ENCODE assay signal across 13 cellular contexts in the genomic region with DNA sequence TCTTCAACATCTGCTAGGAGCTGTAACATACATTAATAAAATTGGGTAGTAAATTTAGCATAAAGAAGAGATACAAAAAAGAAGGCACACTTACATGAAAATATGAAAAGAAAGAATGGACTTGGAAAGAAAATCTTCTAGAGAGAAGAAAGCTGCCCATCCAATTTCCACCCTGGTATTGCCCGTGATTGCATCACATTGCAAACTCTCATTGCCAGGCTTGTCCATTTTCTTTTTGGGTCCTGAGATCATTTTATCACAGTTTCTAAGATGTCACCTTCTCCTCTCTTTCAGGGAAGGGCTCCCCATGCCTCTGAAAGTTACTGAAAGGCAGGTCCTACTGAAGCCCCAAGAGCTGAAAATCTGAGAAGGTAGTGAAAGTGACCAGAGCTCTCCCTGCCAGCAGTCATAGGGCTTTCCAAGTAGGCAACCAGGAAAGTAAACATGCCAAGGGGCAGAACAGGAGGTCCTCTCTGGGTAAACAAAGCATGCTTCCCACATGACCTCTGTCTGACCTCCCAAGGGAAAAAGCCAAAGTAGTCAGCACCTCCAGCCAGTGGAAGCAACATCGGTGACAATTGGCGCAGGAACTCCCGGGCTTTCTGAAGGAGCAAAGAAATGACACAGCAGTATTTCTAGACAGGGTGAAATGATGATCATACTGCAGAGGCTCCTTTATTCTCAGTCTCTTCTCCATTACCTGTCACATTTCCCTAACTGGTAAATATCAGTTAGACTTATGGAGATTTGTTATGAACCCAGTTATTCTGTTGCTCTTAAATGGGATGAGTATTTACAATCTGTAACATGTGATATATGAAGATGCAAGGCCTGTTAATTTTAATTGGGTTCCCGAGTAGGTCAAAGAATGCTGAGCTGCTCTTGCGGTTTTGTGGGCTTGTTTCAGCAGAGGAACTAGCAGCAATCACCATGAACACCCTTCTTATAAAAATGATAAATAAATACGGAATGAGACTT.
DNase-seq lines count a peak whose midpoint lies in the region; ATAC-seq and TF ChIP-seq lines count a peak whose summit lies in the region.
"Had no signal": no experiment of that assay in that cellular context is flagged by ENCODE, and none has a peak within 500 bp of the region (broad histone marks: within the 10 kb centered on the region; RNA-seq: fewer than 3 reads in every experiment).

No MANE protein-coding gene starts in this region.

- TF ChIP-seq POLR2A in right lobe of liver (IDR thresholded peaks at IDR 0.05): peak; percentile 13

- TF ChIP-seq CTCF in SK-N-SH (IDR thresholded peaks at IDR 0.05): no peak
- no peak for TF ChIP-seq CTCF in astrocyte of the cerebellum (IDR thresholded peaks at IDR 0.05; ENCODE audit: low read depth, low read length, missing control alignments)
- TF ChIP-seq CTCF in right lobe of liver (IDR thresholded peaks at IDR 0.05): no peak

- no peak overlapping the region for H3K9ac ChIP-seq in SK-N-SH

- no peak overlapping the region for H3K4me3 ChIP-seq in SK-N-SH (ENCODE audit: low read depth in 2 of 2, low read length in 1 of 2)
- no peak overlapping the region for H3K4me3 ChIP-seq in astrocyte of the cerebellum (ENCODE audit: low read depth, low read length)
- peak overlapping the region; percentile 9 to 51 (median 45) for H3K4me3 ChIP-seq in right lobe of liver
- H3K4me3 ChIP-seq: upper lobe of left lung had no signal

- H3K27ac ChIP-seq in SK-N-SH (ENCODE audit: low read depth in 2 of 2, low read length in 1 of 2): no peak overlapping the region
- H3K27ac ChIP-seq in right lobe of liver: peak overlapping the region in 2 of 3 donors; percentile 73 to 80
- H3K27ac ChIP-seq: upper lobe of left lung had no signal

- CTCF ChIA-PET in SK-N-SH (lab: Yijun Ruan, JAX): no interaction called here

- DNase-seq in SK-N-SH (no peak), astrocyte of the cerebellum (ENCODE audit: low read depth) (peak; percentile 76), right lobe of liver (peak; percentile 38 to 91 (median 82)), SK-N-DZ (ENCODE audit: low spot score) (no peak), NCI-H748 treated with DMSO at 0.1 percent for 48 hours (lab: John Stamatoyannopoulos, UW) (no peak), NCI-H1048 (lab: John Stamatoyannopoulos, UW) (no peak)
- no peak for DNase-seq in activated naive CD4-positive, alpha-beta T cell treated with anti-CD3 and anti-CD28 coated beads, Interleukin-2, amount 50 U/mL, for 16 hours
- DNase-seq: glutamatergic neuron, MV-4-11, naive B cell, SHP77 treated with DMSO at 0.1 percent for 48 hours had no signal

- no peaks in the 10 kb centered on the region for H4K20me1 ChIP-seq in SK-N-SH (ENCODE audit: insufficient read depth)

- TF ChIP-seq EP300 in SK-N-SH (IDR thresholded peaks at IDR 0.05; ENCODE audit: borderline replicate concordance in 1 of 2, low read depth in 1 of 2, low read length in 1 of 2): no peak

- peak; percentile 26; the same call in 1 of the 3 replicates for ATAC-seq in SK-N-SH treated with all-trans-retinoic acid at 6 μM for 48 hours
- peak; percentile 78 to 90 (median 82) for ATAC-seq in right lobe of liver

- POLR2A ChIA-PET in SK-N-SH (lab: Yijun Ruan, JAX): no interaction called here

- in situ Hi-C loops in astrocyte of the cerebellum (cut with HindIII; ENCODE audit: low sequenced_read_pairs): no loop called here

- TF ChIP-seq RAD21 in SK-N-SH (IDR thresholded peaks at IDR 0.05; ENCODE audit: low read length): no peak

- peaks cover 12 to 21% of the 10 kb centered on the region in 2 experiments; a peak in 3 of 4 replicates for H3K4me1 ChIP-seq in SK-N-SH (ENCODE audit: control insufficient read depth in 1 of 2, insufficient read depth in 2 of 2, low read depth in 1 of 2, low read length in 1 of 2)
- peaks cover 0 to 27% (median 13%) of the 10 kb centered on the region in 4 donors for H3K4me1 ChIP-seq in right lobe of liver

- H3F3A ChIP-seq in SK-N-SH (replicated peaks; ENCODE audit: insufficient read depth): no peaks in the 10 kb centered on the region

- H3K9me2 ChIP-seq in SK-N-SH: no peaks in the 10 kb centered on the region

- H3K79me2 ChIP-seq in SK-N-SH (ENCODE audit: insufficient read depth): no peaks in the 10 kb centered on the region

- H3K9me3 ChIP-seq in SK-N-SH (no peaks in the 10 kb centered on the region), right lobe of liver (no peaks in the 10 kb centered on the region)
- H3K9me3 ChIP-seq: upper lobe of left lung had no signal

- H3K36me3 ChIP-seq in SK-N-SH (replicated peaks in 1 of 2; ENCODE audit: control insufficient read depth in 1 of 2, insufficient read depth in 2 of 2, low read length in 1 of 2) (no peaks in the 10 kb centered on the region), right lobe of liver (no peaks in the 10 kb centered on the region)
- H3K36me3 ChIP-seq: upper lobe of left lung had no signal

- H3K4me2 ChIP-seq in SK-N-SH: no peak overlapping the region

- no peaks in the 10 kb centered on the region for H3K27me3 ChIP-seq in SK-N-SH (ENCODE audit: insufficient read depth)
- no peaks in the 10 kb centered on the region for H3K27me3 ChIP-seq in right lobe of liver
- H3K27me3 ChIP-seq: upper lobe of left lung had no signal

- intact Hi-C loops in right lobe of liver (cut with DNase I): no loop called here

- 79% methylated on average over 7 of the region's 7 CpGs for WGBS in SK-N-SH (ENCODE audit: low lambda C conversion rate)
- 19% methylated on average over 7 of the region's 7 CpGs for WGBS in right lobe of liver (ENCODE audit: insufficient coverage, low coverage, low lambda C conversion rate, missing lambda C conversion rate)

- H2AFZ ChIP-seq in SK-N-SH (ENCODE audit: low read depth): no peak overlapping the region

TF ChIP-seq in SK-N-SH treated with all-trans-retinoic acid at 6 μM for 48 hours, 23 proteins besides CTCF, POLR2A, EP300 and RAD21:
- TF ChIP-seq TOX (CRISPR knock-in tag; IDR thresholded peaks at IDR 0.05; ENCODE audit: borderline replicate concordance) (peak; percentile 73; the same call in 1 of the 2 replicates), ESRRG (CRISPR knock-in tag; IDR thresholded peaks at IDR 0.05) (no peak)

TF ChIP-seq in SK-N-SH, 30 proteins besides CTCF, POLR2A, EP300 and RAD21:
- TF ChIP-seq EZH2phosphoT487 (IDR thresholded peaks at IDR 0.05; ENCODE audit: borderline replicate concordance, low read depth): no peak

Comparison
In these comparisons a context has a peak if more than half of its experiments do, and no peak if none do; other contexts are left out.
1. DNase-seq: peak in astrocyte of the cerebellum (single experiment) and right lobe of liver (3 of 3); none in SK-N-SH (single experiment), activated naive CD4-positive, alpha-beta T cell treated with anti-CD3 and anti-CD28 coated beads, Interleukin-2, amount 50 U/mL, for 16 hours (single experiment), SK-N-DZ (single experiment), NCI-H748 treated with DMSO at 0.1 percent for 48 hours (single experiment) and NCI-H1048 (single experiment).
2. H3K27ac ChIP-seq: peak in right lobe of liver (2 of 3); none in SK-N-SH (0 of 2).
3. H3K4me3 ChIP-seq: peak in right lobe of liver (3 of 3); none in SK-N-SH (0 of 2) and astrocyte of the cerebellum (single experiment).